3 cellular contexts compared by ENCODE assay signal in the genomic region with DNA sequence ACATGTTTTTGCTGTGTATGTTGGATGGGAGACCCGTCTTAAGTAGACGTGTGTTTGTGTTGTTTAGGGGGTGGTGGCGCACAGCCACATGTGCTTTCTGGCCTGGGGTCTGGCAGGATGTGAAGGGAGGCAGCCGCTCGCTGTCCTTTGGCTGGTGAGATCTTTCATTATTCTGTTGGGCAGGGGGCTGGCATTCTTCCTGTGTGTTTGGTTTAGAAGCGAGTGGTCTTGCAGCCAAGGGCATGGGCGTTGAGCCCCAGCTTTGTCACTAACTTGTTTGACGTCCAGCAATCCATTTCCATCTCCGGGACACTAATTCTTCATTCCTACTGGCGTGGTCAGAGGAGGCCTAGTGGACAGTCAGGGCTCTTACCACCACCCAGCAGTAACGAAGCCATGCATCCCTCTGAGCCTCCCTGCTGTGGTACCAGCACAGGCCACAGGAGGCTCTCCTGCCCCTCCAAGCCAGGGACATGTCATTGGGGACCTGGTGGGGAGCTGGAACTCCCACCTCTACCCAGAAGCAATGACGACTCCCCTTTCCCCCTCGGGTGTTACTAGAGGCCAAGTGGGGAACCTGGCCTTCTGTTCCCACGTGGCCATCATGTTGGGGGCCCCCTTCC.
TF ChIP-seq lines count a peak whose summit lies in the region.

No MANE protein-coding gene starts in this region.

TF ChIP-seq in A549, 52 proteins besides CTCF, POLR2A, EP300 and RAD21 (continued from another document):
- TF ChIP-seq, protein P1, sequence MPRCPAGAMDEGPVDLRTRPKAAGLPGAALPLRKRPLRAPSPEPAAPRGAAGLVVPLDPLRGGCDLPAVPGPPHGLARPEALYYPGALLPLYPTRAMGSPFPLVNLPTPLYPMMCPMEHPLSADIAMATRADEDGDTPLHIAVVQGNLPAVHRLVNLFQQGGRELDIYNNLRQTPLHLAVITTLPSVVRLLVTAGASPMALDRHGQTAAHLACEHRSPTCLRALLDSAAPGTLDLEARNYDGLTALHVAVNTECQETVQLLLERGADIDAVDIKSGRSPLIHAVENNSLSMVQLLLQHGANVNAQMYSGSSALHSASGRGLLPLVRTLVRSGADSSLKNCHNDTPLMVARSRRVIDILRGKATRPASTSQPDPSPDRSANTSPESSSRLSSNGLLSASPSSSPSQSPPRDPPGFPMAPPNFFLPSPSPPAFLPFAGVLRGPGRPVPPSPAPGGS (IDR thresholded peaks at IDR 0.05): no peak
- TF ChIP-seq HDAC2 (IDR thresholded peaks at IDR 0.05) (no peak), KDM5A (IDR thresholded peaks at IDR 0.05) (no peak), SREBF2 (IDR thresholded peaks at IDR 0.05) (no peak), RCOR1 (IDR thresholded peaks at IDR 0.05; ENCODE audit: low read depth, low read length) (no peak), NPAS2 (CRISPR knock-in tag; IDR thresholded peaks at IDR 0.05; ENCODE audit: borderline replicate concordance) (no peak), HOXB13 (CRISPR knock-in tag; IDR thresholded peaks at IDR 0.05; ENCODE audit: low read depth) (no peak), ZC3H11A (IDR thresholded peaks at IDR 0.05) (no peak), RNF2 (IDR thresholded peaks at IDR 0.05; ENCODE audit: borderline replicate concordance, low read depth) (no peak), CBX2 (IDR thresholded peaks at IDR 0.05; ENCODE audit: borderline replicate concordance, low read depth) (no peak), ZSCAN20 (CRISPR knock-in tag; IDR thresholded peaks at IDR 0.05) (no peak)
- TF ChIP-seq, protein P2, sequence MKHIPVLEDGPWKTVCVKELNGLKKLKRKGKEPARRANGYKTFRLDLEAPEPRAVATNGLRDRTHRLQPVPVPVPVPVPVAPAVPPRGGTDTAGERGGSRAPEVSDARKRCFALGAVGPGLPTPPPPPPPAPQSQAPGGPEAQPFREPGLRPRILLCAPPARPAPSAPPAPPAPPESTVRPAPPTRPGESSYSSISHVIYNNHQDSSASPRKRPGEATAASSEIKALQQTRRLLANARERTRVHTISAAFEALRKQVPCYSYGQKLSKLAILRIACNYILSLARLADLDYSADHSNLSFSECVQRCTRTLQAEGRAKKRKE (CRISPR knock-in tag; IDR thresholded peaks at IDR 0.05; ENCODE audit: low read depth): no peak
- TF ChIP-seq, protein P3, sequence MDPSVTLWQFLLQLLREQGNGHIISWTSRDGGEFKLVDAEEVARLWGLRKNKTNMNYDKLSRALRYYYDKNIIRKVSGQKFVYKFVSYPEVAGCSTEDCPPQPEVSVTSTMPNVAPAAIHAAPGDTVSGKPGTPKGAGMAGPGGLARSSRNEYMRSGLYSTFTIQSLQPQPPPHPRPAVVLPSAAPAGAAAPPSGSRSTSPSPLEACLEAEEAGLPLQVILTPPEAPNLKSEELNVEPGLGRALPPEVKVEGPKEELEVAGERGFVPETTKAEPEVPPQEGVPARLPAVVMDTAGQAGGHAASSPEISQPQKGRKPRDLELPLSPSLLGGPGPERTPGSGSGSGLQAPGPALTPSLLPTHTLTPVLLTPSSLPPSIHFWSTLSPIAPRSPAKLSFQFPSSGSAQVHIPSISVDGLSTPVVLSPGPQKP (IDR thresholded peaks at IDR 0.05; ENCODE audit: low read depth, low read length): no peak

TF ChIP-seq in HEK293T, 16 proteins besides CTCF, POLR2A, EP300 and RAD21 (continued from another document):
- TF ChIP-seq SP1 (IDR thresholded peaks at IDR 0.05): no peak
- TF ChIP-seq BHLHE40 (IDR thresholded peaks at IDR 0.05; ENCODE audit: borderline replicate concordance): no peak
- no peak for TF ChIP-seq ELF4 (IDR thresholded peaks at IDR 0.05)
- TF ChIP-seq ZNF384 (IDR thresholded peaks at IDR 0.05): no peak
- no peak for TF ChIP-seq FOXK2 (IDR thresholded peaks at IDR 0.05)
- TF ChIP-seq SUZ12 (IDR thresholded peaks at IDR 0.05): no peak

TF ChIP-seq in liver, 16 proteins besides CTCF, POLR2A, EP300 and RAD21 (continued from another document):
- TF ChIP-seq, protein P4, sequence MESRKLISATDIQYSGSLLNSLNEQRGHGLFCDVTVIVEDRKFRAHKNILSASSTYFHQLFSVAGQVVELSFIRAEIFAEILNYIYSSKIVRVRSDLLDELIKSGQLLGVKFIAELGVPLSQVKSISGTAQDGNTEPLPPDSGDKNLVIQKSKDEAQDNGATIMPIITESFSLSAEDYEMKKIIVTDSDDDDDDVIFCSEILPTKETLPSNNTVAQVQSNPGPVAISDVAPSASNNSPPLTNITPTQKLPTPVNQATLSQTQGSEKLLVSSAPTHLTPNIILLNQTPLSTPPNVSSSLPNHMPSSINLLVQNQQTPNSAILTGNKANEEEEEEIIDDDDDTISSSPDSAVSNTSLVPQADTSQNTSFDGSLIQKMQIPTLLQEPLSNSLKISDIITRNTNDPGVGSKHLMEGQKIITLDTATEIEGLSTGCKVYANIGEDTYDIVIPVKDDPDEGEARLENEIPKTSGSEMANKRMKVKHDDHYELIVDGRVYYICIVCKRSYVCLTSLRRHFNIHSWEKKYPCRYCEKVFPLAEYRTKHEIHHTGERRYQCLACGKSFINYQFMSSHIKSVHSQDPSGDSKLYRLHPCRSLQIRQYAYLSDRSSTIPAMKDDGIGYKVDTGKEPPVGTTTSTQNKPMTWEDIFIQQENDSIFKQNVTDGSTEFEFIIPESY (IDR thresholded peaks at IDR 0.05): no peak
